Comparison of ENCODE assay signal across 1 cellular context in genomic region chr14:101358726-101359125, GRCh38.
TF ChIP-seq lines count a peak whose summit lies in the region.

No MANE protein-coding gene starts in this region.

TF ChIP-seq in K562, 482 proteins besides CTCF, POLR2A, EP300 and RAD21 (continued from another document):
- TF ChIP-seq, protein P1, sequence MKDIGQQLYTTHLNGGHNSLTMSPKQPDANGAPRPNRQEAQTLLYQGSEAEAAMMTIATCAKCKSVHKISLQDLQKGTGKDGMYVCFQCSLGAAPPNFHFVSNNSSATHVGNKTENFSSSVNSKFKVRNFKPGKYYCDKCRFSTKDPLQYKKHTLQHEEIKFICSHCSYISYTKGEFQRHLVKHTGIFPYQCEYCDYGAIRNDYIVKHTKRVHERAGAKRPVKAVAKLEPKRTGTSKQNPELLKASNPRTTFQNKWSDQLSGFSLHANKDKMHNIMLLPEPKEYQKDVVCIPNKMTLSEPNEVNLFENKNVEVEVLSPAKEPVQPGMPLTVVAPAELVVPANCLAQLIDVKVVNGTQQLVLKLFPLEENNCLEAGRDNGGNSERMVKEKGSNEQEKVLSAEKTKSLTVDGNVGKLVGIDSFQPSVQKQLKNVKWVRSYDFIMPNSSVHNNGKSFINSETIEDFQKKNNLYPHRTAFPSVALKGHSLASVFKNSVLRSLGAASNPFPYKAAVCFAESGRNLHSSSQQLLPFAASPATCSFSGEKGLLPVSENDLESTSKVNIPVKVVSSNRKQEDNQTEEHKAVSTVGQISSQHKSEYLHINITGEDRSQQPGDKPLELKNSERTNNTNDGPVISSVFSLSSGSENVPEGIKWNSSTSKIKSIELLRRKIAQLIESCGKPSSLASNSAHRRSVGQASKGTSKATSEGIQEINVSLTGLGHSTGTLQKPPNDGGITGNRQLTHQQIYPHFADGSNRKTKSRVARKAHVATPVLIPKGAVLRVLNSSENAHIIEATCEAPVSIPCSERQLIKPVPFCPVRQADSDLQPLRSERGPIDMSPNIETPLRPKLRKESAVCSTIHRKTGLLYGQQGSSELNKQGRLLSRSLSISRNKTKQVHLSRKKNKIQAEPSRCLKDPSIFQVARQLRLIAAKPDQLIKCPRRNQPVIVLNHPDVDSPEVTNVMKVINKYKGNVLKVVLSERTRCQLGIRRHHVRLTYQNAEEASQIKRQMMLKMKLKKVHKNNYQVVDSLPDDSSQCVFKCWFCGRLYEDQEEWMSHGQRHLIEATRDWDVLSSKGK (CRISPR knock-in tag; IDR thresholded peaks at IDR 0.05) = no peak
- TF ChIP-seq DPF2 (IDR thresholded peaks at IDR 0.05) (no peak), ZNF280B (CRISPR knock-in tag; IDR thresholded peaks at IDR 0.05) (no peak), MEF2A (IDR thresholded peaks at IDR 0.05; ENCODE audit: control insufficient read depth, low read depth, low read length) (no peak), NELFE (IDR thresholded peaks at IDR 0.05; ENCODE audit: insufficient read depth, insufficient read length) (no peak), SMARCE1 (IDR thresholded peaks at IDR 0.05) (no peak), ZNF830 (CRISPR knock-in tag; IDR thresholded peaks at IDR 0.05) (no peak)
